ENCODE assay signal across 8 cellular contexts in the genomic region with DNA sequence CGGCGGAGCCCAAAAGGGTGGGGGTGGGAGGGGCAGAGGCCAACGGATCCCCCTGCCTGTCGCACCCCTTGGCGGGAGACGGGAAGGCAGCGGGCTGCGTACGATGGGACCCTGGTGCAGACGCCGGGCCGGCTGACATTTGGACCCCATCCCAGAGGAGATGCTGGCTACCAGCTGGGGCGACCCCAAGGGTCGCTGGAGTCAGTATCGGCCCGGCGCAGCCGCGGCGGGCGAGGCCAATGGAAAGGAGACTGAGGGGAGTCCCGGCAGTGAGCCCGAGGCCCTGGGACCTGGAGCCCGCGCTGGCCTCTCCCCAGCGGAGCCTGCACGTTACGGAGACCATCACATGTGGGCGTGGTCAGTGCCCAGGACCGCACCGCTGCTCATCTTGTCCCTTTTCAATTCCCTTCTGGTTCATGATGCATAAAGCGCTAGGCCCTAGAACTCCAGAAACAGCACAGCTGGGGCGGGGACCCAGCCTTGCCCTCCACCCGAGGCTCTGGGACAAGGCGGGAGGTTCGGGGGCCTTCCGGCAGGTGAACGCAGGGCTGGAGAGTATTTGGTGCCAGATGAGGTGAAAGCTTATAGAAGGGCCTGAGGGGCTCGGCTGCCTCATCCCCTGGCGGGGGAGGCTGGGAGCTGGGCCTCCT. TPM values are rescaled to one million over a fixed set of nuclear protein-coding genes. Genes with fewer than 3 reads are reported as not detected.
DNase-seq lines count a peak whose midpoint lies in the region; ATAC-seq and TF ChIP-seq lines count a peak whose summit lies in the region.

No MANE protein-coding gene starts in this region.

- no peaks in the 10 kb centered on the region for H3K9me3 Mint-ChIP-seq in activated CD4-positive, alpha-beta T cell treated with anti-CD3 and anti-CD28 coated beads, Interleukin-2, amount 10 ng/mL, durations not matched to agents 7 days and 5 days
- H3K9me3 Mint-ChIP-seq in stimulated activated naive B cell treated with anti-CD40 and anti-IgM and Interleukin-4, amounts not matched to agents 10 μg/mL and 1 μg/mL and 100 μg/mL, for 72 hours = no peaks in the 10 kb centered on the region

- H3K27ac Mint-ChIP-seq in activated CD4-positive, alpha-beta T cell treated with anti-CD3 and anti-CD28 coated beads, Interleukin-2, amount 10 ng/mL, durations not matched to agents 7 days and 5 days = no peak overlapping the region
- peak overlapping the region; percentile 67 for H3K27ac Mint-ChIP-seq in stimulated activated naive B cell treated with anti-CD40 and anti-IgM and Interleukin-4, amounts not matched to agents 10 μg/mL and 1 μg/mL and 100 μg/mL, for 72 hours

- no peaks in the 10 kb centered on the region for H3K27me3 ChIP-seq in WERI-Rb-1 (ENCODE audit: insufficient read depth, low read depth, severe bottlenecking)
- peaks cover 28 to 53% of the 10 kb centered on the region in 2 donors for H3K27me3 ChIP-seq in right atrium auricular region

- H3K27me3 Mint-ChIP-seq in activated CD4-positive, alpha-beta T cell treated with anti-CD3 and anti-CD28 coated beads, Interleukin-2, amount 10 ng/mL, durations not matched to agents 7 days and 5 days = peaks cover 14% of the 10 kb centered on the region
- H3K27me3 Mint-ChIP-seq in stimulated activated naive B cell treated with anti-CD40 and anti-IgM and Interleukin-4, amounts not matched to agents 10 μg/mL and 1 μg/mL and 100 μg/mL, for 72 hours = peaks cover 12 to 18% of the 10 kb centered on the region in 2 donors

- no peak for DNase-seq in activated CD4-positive, alpha-beta T cell treated with anti-CD3 and anti-CD28 coated beads, Interleukin-2, amount 10 ng/mL, durations not matched to agents 7 days and 5 days
- DNase-seq in activated CD4-positive, alpha-beta T cell treated with anti-CD3 and anti-CD28 coated beads, Interleukin-2, amount 50 U/mL, for 4 hours = no peak
- peak; percentile 66 for DNase-seq in WERI-Rb-1
- no peak for DNase-seq in right atrium auricular region (ENCODE audit: low spot score)
- no peak for DNase-seq in stimulated activated naive B cell treated with anti-CD40 and anti-IgM and Interleukin-4, amounts not matched to agents 10 μg/mL and 1 μg/mL and 100 μg/mL, for 72 hours
- DNase-seq in activated effector memory CD4-positive, alpha-beta T cell treated with Interleukin-2 at 50 U/mL for 16 hours = no peak
- DNase-seq in NCI-H2081 treated with DMSO at 0.1 percent for 48 hours (lab: John Stamatoyannopoulos, UW) = no peak

- H3K36me3 ChIP-seq in WERI-Rb-1 (peaks cover 9% of the 10 kb centered on the region), right atrium auricular region (no peaks in the 10 kb centered on the region)

- no peak for TF ChIP-seq CTCF in WERI-Rb-1 (IDR thresholded peaks at IDR 0.05; ENCODE audit: low read depth, low read length)
- TF ChIP-seq CTCF in right atrium auricular region (IDR thresholded peaks at IDR 0.05) = no peak

- H3K4me3 ChIP-seq in WERI-Rb-1 (ENCODE audit: low read depth, low read length) (peak overlapping the region; percentile 54), right atrium auricular region (peak overlapping the region; percentile 26 to 56)

- peaks cover 13% of the 10 kb centered on the region for H3K4me1 Mint-ChIP-seq in activated CD4-positive, alpha-beta T cell treated with anti-CD3 and anti-CD28 coated beads, Interleukin-2, amount 10 ng/mL, durations not matched to agents 7 days and 5 days
- peaks cover 19 to 40% of the 10 kb centered on the region in 2 donors for H3K4me1 Mint-ChIP-seq in stimulated activated naive B cell treated with anti-CD40 and anti-IgM and Interleukin-4, amounts not matched to agents 10 μg/mL and 1 μg/mL and 100 μg/mL, for 72 hours

- POLR2A ChIA-PET in activated CD4-positive, alpha-beta T cell treated with anti-CD3 and anti-CD28 coated beads, Interleukin-2, amount 10 ng/mL, durations not matched to agents 7 days and 5 days (lab: Charles Lee) = no interaction called here

- H3K4me3 Mint-ChIP-seq in activated CD4-positive, alpha-beta T cell treated with anti-CD3 and anti-CD28 coated beads, Interleukin-2, amount 10 ng/mL, durations not matched to agents 7 days and 5 days = peak overlapping the region; percentile 27
- peak overlapping the region; percentile 66 to 79 for H3K4me3 Mint-ChIP-seq in stimulated activated naive B cell treated with anti-CD40 and anti-IgM and Interleukin-4, amounts not matched to agents 10 μg/mL and 1 μg/mL and 100 μg/mL, for 72 hours

- H3K9me3 ChIP-seq in WERI-Rb-1 (ENCODE audit: severe bottlenecking) (no peaks in the 10 kb centered on the region), right atrium auricular region (no peaks in the 10 kb centered on the region)

- peak; percentile 56 to 57 for ATAC-seq in stimulated activated naive B cell treated with anti-CD40 and anti-IgM and Interleukin-4, amounts not matched to agents 10 μg/mL and 1 μg/mL and 100 μg/mL, for 72 hours (replicated peaks)
- ATAC-seq in HG03135 (IDR thresholded peaks at IDR 0.05; ENCODE audit: unreplicated experiment) = no peak

- H3K27ac ChIP-seq in WERI-Rb-1 (no peak overlapping the region; the same call in 1 of the 2 replicates), right atrium auricular region (no peak overlapping the region)

- no peaks in the 10 kb centered on the region for H3K36me3 Mint-ChIP-seq in activated CD4-positive, alpha-beta T cell treated with anti-CD3 and anti-CD28 coated beads, Interleukin-2, amount 10 ng/mL, durations not matched to agents 7 days and 5 days (ENCODE audit: low read depth)
- peaks cover 17 to 18% of the 10 kb centered on the region in 2 donors for H3K36me3 Mint-ChIP-seq in stimulated activated naive B cell treated with anti-CD40 and anti-IgM and Interleukin-4, amounts not matched to agents 10 μg/mL and 1 μg/mL and 100 μg/mL, for 72 hours

- CTCF ChIA-PET in activated CD4-positive, alpha-beta T cell treated with anti-CD3 and anti-CD28 coated beads, Interleukin-2, amount 10 ng/mL, durations not matched to agents 7 days and 5 days (lab: Charles Lee) = interaction anchor here (1.3 to 1.5 kb wide), 3 partner anchors 13 to 20 kb away, joined by 3 to 6 read pairs (median 4); a partner anchor contains a TSS

- H3K4me1 ChIP-seq in right atrium auricular region = peaks cover 0 to 70% of the 10 kb centered on the region in 2 donors

RNA-seq across cellular contexts. Expression of a gene that starts 8.0 kb away (rescaled TPM):
- total RNA-seq in activated CD4-positive, alpha-beta T cell treated with anti-CD3 and anti-CD28 coated beads, Interleukin-2, amount 10 ng/mL, durations not matched to agents 7 days and 5 days = 10 to 100 TPM; 33.2 to 40.7 TPM
- total RNA-seq in right atrium auricular region = 10 to 100 TPM; 19.1 to 22.3 TPM

RNA-seq across cellular contexts. Expression of a gene that starts 19.2 kb away (rescaled TPM):
- 1 to 10 TPM; 3.8 to 4.4 TPM for total RNA-seq in activated CD4-positive, alpha-beta T cell treated with anti-CD3 and anti-CD28 coated beads, Interleukin-2, amount 10 ng/mL, durations not matched to agents 7 days and 5 days
- 1 to 10 TPM; 1.0 to 4.4 TPM for total RNA-seq in right atrium auricular region

RNA-seq across cellular contexts. Expression of a gene that starts 20.0 kb away (rescaled TPM):
- 1 to 10 TPM; 1.6 to 1.8 TPM for total RNA-seq in activated CD4-positive, alpha-beta T cell treated with anti-CD3 and anti-CD28 coated beads, Interleukin-2, amount 10 ng/mL, durations not matched to agents 7 days and 5 days
- total RNA-seq in right atrium auricular region = 1 to 10 TPM; 1.3 to 2.3 TPM

RNA-seq across cellular contexts. Expression of a gene that starts 21.1 kb away (rescaled TPM):
- total RNA-seq in activated CD4-positive, alpha-beta T cell treated with anti-CD3 and anti-CD28 coated beads, Interleukin-2, amount 10 ng/mL, durations not matched to agents 7 days and 5 days = under 1 TPM; 0.02 to 0.10 TPM
- total RNA-seq in right atrium auricular region = under 1 TPM; 0.04 to 0.35 TPM

RNA-seq across cellular contexts. Expression of a gene that starts 32.8 kb away (rescaled TPM):
- total RNA-seq in activated CD4-positive, alpha-beta T cell treated with anti-CD3 and anti-CD28 coated beads, Interleukin-2, amount 10 ng/mL, durations not matched to agents 7 days and 5 days = 1,000 to 10,000 TPM; 1,158 to 1,387 TPM
- 1,000 to 10,000 TPM; 1,712 to 2,156 TPM for total RNA-seq in right atrium auricular region
